Comparison of ENCODE assay signal across 1 cellular context in genomic region chr1:77948841-77949424, GRCh38.
TF ChIP-seq lines count a peak whose summit lies in the region.

No MANE protein-coding gene starts in this region.

TF ChIP-seq in H1, 55 proteins besides CTCF, POLR2A, EP300 and RAD21:
- no peak for TF ChIP-seq CHD7 (IDR thresholded peaks at IDR 0.05; ENCODE audit: insufficient replicate concordance, low read length)
- no peak for TF ChIP-seq RBBP5 (IDR thresholded peaks at IDR 0.05; ENCODE audit: borderline replicate concordance, low read depth, low read length)
- TF ChIP-seq ATF2 (IDR thresholded peaks at IDR 0.05; ENCODE audit: low read length) = no peak
- TF ChIP-seq SIRT6 (IDR thresholded peaks at IDR 0.05; ENCODE audit: low read length) = no peak
- no peak for TF ChIP-seq TBP (IDR thresholded peaks at IDR 0.05; ENCODE audit: low read depth, low read length)
- TF ChIP-seq ZNF274 (IDR thresholded peaks at IDR 0.05; ENCODE audit: borderline replicate concordance, extremely low read depth, low read length) = no peak
- no peak for TF ChIP-seq JUN (IDR thresholded peaks at IDR 0.05; ENCODE audit: low read depth, low read length)
- no peak for TF ChIP-seq GABPA (IDR thresholded peaks at IDR 0.05; ENCODE audit: borderline replicate concordance, insufficient read depth, low read length)
- no peak for TF ChIP-seq CHD2 (IDR thresholded peaks at IDR 0.05; ENCODE audit: low read length)
- TF ChIP-seq GTF2F1 (IDR thresholded peaks at IDR 0.05; ENCODE audit: borderline replicate concordance, low read depth, low read length) = no peak
- TF ChIP-seq KDM5A (IDR thresholded peaks at IDR 0.05; ENCODE audit: low read length) = no peak
- no peak for TF ChIP-seq SAP30 (IDR thresholded peaks at IDR 0.05; ENCODE audit: insufficient read depth, insufficient replicate concordance, low read length)
- TF ChIP-seq BRCA1 (IDR thresholded peaks at IDR 0.05; ENCODE audit: low read depth, low read length) = no peak
- TF ChIP-seq POU5F1 (IDR thresholded peaks at IDR 0.05; ENCODE audit: low read depth, low read length) = no peak
- TF ChIP-seq SRF (IDR thresholded peaks at IDR 0.05; ENCODE audit: low read depth, low read length) = no peak
- TF ChIP-seq HDAC6 (IDR thresholded peaks at IDR 0.05; ENCODE audit: low read depth, low read length) = no peak
- TF ChIP-seq CTBP2 (IDR thresholded peaks at IDR 0.05; ENCODE audit: borderline replicate concordance, insufficient read depth, insufficient read length, low read length) = no peak
